In genomic region chr7:36604801-36605200, GRCh38 we compare ENCODE assay signal across 20 cellular contexts.
DNase-seq lines count a peak whose midpoint lies in the region; ATAC-seq, FAIRE-seq and TF ChIP-seq lines count a peak whose summit lies in the region.
"Had no signal": no experiment of that assay in that cellular context is flagged by ENCODE, and none has a peak within 500 bp of the region (broad histone marks: within the 10 kb centered on the region; RNA-seq: fewer than 3 reads in every experiment).

No MANE protein-coding gene starts in this region.

- no peak for ATAC-seq in A549
- ATAC-seq in esophagus mucosa, result no peak

- H2BK120ac ChIP-seq in mesenchymal stem cell (ENCODE audit: low read depth, low read length), result no peak overlapping the region

- TF ChIP-seq EP300 in A549 (IDR thresholded peaks at IDR 0.05), result no peak

- H3K27me3 ChIP-seq in mesenchymal stem cell (ENCODE audit: control insufficient read depth in 1 of 2, insufficient read depth in 1 of 2, low read length in 2 of 2), result peaks cover 0 to 26% of the 10 kb centered on the region in 2 experiments
- H3K27me3 ChIP-seq in Caco-2 (replicated peaks; ENCODE audit: control insufficient read depth, insufficient read depth, low read length), result no peaks in the 10 kb centered on the region
- H3K27me3 ChIP-seq: BLaER1 treated with 17β-estradiol and CSF1 and Interleukin-3, amounts not matched to agents 10 nM and 100 nM had no signal

- TF ChIP-seq RAD21 in A549 (conservative IDR thresholded peaks at IDR 0.05 in 1 of 2, IDR thresholded peaks at IDR 0.05 in 1 of 2), result no peak

- no peak overlapping the region for H3K18ac ChIP-seq in mesenchymal stem cell (ENCODE audit: low read depth in 1 of 2, low read length in 2 of 2)

- no peaks in the 10 kb centered on the region for H3K9me3 Mint-ChIP-seq in Caco-2 (ENCODE audit: unreplicated experiment)

- TF ChIP-seq CTCF in A549 (IDR thresholded peaks at IDR 0.05), result no peak
- TF ChIP-seq CTCF in Caco-2 (IDR thresholded peaks at IDR 0.05; ENCODE audit: insufficient read depth in 1 of 2, low read depth in 1 of 2, low read length in 1 of 2, severe bottlenecking in 1 of 2, unreplicated experiment in 1 of 2), result no peak

- H3K9ac ChIP-seq in mesenchymal stem cell (ENCODE audit: low read length), result no peak overlapping the region
- H3K9ac ChIP-seq: BLaER1 treated with 17β-estradiol and CSF1 and Interleukin-3, amounts not matched to agents 10 nM and 100 nM; parathyroid adenoma had no signal

- H3K27ac ChIP-seq in A549 (no peak overlapping the region), mesenchymal stem cell (ENCODE audit: low read length, poor library complexity, severe bottlenecking) (no peak overlapping the region), substantia nigra (ENCODE audit: low read depth, low read length, poor library complexity, severe bottlenecking) (no peak overlapping the region)
- H3K27ac ChIP-seq: BLaER1 treated with 17β-estradiol and CSF1 and Interleukin-3, amounts not matched to agents 10 nM and 100 nM; parathyroid adenoma had no signal

- no peak for FAIRE-seq in A549 (lab: Jason Lieb, UNC)
- FAIRE-seq: A204.1 had no signal

- H3K9me3 ChIP-seq in A549 (no peaks in the 10 kb centered on the region), mesenchymal stem cell (ENCODE audit: control insufficient read depth, low read length) (no peaks in the 10 kb centered on the region), Caco-2 (no peaks in the 10 kb centered on the region)
- H3K9me3 ChIP-seq: BLaER1 treated with 17β-estradiol and CSF1 and Interleukin-3, amounts not matched to agents 10 nM and 100 nM had no signal

- CTCF ChIA-PET in A549 (lab: Yijun Ruan, JAX) (interaction anchor here (0.8 to 1.8 kb wide), 4 partner anchors 34 to 115 kb away, joined by 3 to 4 read pairs (median 4); no protein-coding TSS in a partner anchor), Caco-2 (lab: Charles Lee) (no interaction called here)

- peaks cover 3% of the 10 kb centered on the region for H3K27me3 Mint-ChIP-seq in Caco-2 (ENCODE audit: insufficient read depth, unreplicated experiment)

- no peak overlapping the region for H2BK12ac ChIP-seq in mesenchymal stem cell (ENCODE audit: low read length in 2 of 2)

- H2AFZ ChIP-seq in mesenchymal stem cell (ENCODE audit: low read depth, low read length), result no peak overlapping the region
- H2AFZ ChIP-seq: parathyroid adenoma had no signal

- no peak overlapping the region for H2AK5ac ChIP-seq in mesenchymal stem cell (ENCODE audit: low read length, severe bottlenecking)

- H3K36me3 Mint-ChIP-seq in Caco-2 (ENCODE audit: insufficient read depth, unreplicated experiment), result no peaks in the 10 kb centered on the region
- H3K36me3 Mint-ChIP-seq: naive B cell had no signal

- POLR2A ChIA-PET in A549 (lab: Yijun Ruan, JAX), result no interaction called here
- POLR2A ChIA-PET in Caco-2 (lab: Charles Lee), result no interaction called here

- no peak overlapping the region for H3K23ac ChIP-seq in mesenchymal stem cell (ENCODE audit: low read length in 2 of 2)

- H3K14ac ChIP-seq in mesenchymal stem cell (ENCODE audit: low read length in 2 of 2), result no peak overlapping the region

- WGBS in A549 (ENCODE audit: missing lambda C conversion rate), result 69% methylated on average over 3 of the region's 3 CpGs
- 68% methylated on average over 2 of the region's 3 CpGs for WGBS in mesenchymal stem cell

- peaks cover 6% of the 10 kb centered on the region for H3K4me1 Mint-ChIP-seq in Caco-2 (ENCODE audit: low read depth, unreplicated experiment)
- H3K4me1 Mint-ChIP-seq: naive B cell had no signal

- TF ChIP-seq POLR2A in A549 (IDR thresholded peaks at IDR 0.05; ENCODE audit: low read length), result no peak

- H3K4ac ChIP-seq in mesenchymal stem cell (ENCODE audit: low read depth in 1 of 2, low read length in 2 of 2), result no peak overlapping the region

- no peak for DNase-seq in A549 (ENCODE audit: low read depth in 1 of 2, low spot score in 1 of 2)
- DNase-seq in M059J (ENCODE audit: low read depth), result peak; percentile 48
- peak; percentile 59 for DNase-seq in cerebellar cortex (ENCODE audit: low spot score)
- DNase-seq in mesenchymal stem cell, result peak; percentile 5
- DNase-seq in Caco-2, result no peak
- DNase-seq in substantia nigra (lab: John Stamatoyannopoulos, UW), result no peak
- no peak for DNase-seq in NCI-H1417 (lab: John Stamatoyannopoulos, UW)
- DNase-seq: activated CD4-positive, alpha-beta T cell treated with anti-CD3 and anti-CD28 coated beads, Interleukin-2, amount 50 U/mL, for 1 hour; activated CD8-positive, alpha-beta memory T cell treated with anti-CD3 and anti-CD28 coated beads, Interleukin-2, amount 50 U/mL, for 4 hours; activated gamma-delta T cell; effector memory CD4-positive, alpha-beta T cell; MV-4-11; naive B cell; NCI-H2029; stimulated activated CD4-positive, alpha-beta T cell treated with anti-CD3 and anti-CD28 coated beads, Interleukin-2, amount 100 ng/mL, for 48 hours; T-helper 1 cell had no signal

- no peak overlapping the region for H3K27ac Mint-ChIP-seq in Caco-2 (ENCODE audit: unreplicated experiment)
- H3K27ac Mint-ChIP-seq: naive B cell had no signal

- intact Hi-C loops in Caco-2 (cut with micrococcal nuclease; ENCODE audit: unreplicated experiment), result no loop called here

- BruUV-seq in Caco-2 (replicated peaks; lab: Mats Ljungman, UMichigan), result no TSS peak

- no peak overlapping the region for H3K4me3 Mint-ChIP-seq in Caco-2 (ENCODE audit: unreplicated experiment)

- peaks cover 24% of the 10 kb centered on the region; the same call in 2 of the 3 replicates for H3K4me1 ChIP-seq in A549
- peaks cover 7% of the 10 kb centered on the region for H3K4me1 ChIP-seq in mesenchymal stem cell (ENCODE audit: control insufficient read depth, insufficient read depth, low read depth, low read length)
- H3K4me1 ChIP-seq in Caco-2, result no peaks in the 10 kb centered on the region
- H3K4me1 ChIP-seq: parathyroid adenoma had no signal

- H4K8ac ChIP-seq in mesenchymal stem cell (ENCODE audit: low read length), result no peak overlapping the region

- H3K36me3 ChIP-seq in mesenchymal stem cell (ENCODE audit: control insufficient read depth in 1 of 2, insufficient read depth in 2 of 2, low read depth in 1 of 2, low read length in 2 of 2) (no peaks in the 10 kb centered on the region), Caco-2 (ENCODE audit: control insufficient read depth, insufficient read depth, low read length) (no peaks in the 10 kb centered on the region)

- H3K4me2 ChIP-seq in A549 (peak overlapping the region; percentile 19; the same call in 1 of the 3 replicates), mesenchymal stem cell (ENCODE audit: low read length, poor library complexity, severe bottlenecking) (no peak overlapping the region)
- H3K4me2 ChIP-seq: BLaER1 treated with 17β-estradiol and CSF1 and Interleukin-3, amounts not matched to agents 10 nM and 100 nM had no signal

- no peaks in the 10 kb centered on the region for H3K79me1 ChIP-seq in mesenchymal stem cell (replicated peaks; ENCODE audit: low read length, poor library complexity, severe bottlenecking)

- H2BK5ac ChIP-seq in mesenchymal stem cell (ENCODE audit: low read depth, low read length, poor library complexity, severe bottlenecking), result no peak overlapping the region

- H4K91ac ChIP-seq in mesenchymal stem cell (ENCODE audit: low read length), result no peak overlapping the region

- no peak overlapping the region for H2BK15ac ChIP-seq in mesenchymal stem cell (ENCODE audit: low read depth, poor library complexity, severe bottlenecking)

- H3K4me3 ChIP-seq in A549 (no peak overlapping the region), mesenchymal stem cell (ENCODE audit: insufficient read depth in 1 of 2, low read depth in 1 of 2, low read length in 2 of 2) (no peak overlapping the region), Caco-2 (ENCODE audit: low read depth, low read length) (no peak overlapping the region)
- H3K4me3 ChIP-seq: BLaER1 treated with 17β-estradiol and CSF1 and Interleukin-3, amounts not matched to agents 10 nM and 100 nM had no signal

TF ChIP-seq in A549, 52 proteins besides CTCF, POLR2A, EP300 and RAD21:
- TF ChIP-seq MAFK (IDR thresholded peaks at IDR 0.05; ENCODE audit: partially characterized antibody) (no peak), GATA3 (IDR thresholded peaks at IDR 0.05; ENCODE audit: borderline replicate concordance) (no peak), ZC3H11A (IDR thresholded peaks at IDR 0.05) (no peak), PHF8 (IDR thresholded peaks at IDR 0.05; ENCODE audit: borderline replicate concordance, low read depth) (no peak), FOSB (CRISPR knock-in tag; IDR thresholded peaks at IDR 0.05) (no peak), TFCP2L1 (CRISPR knock-in tag; IDR thresholded peaks at IDR 0.05) (no peak), CEBPB (IDR thresholded peaks at IDR 0.05) (no peak), RFX5 (IDR thresholded peaks at IDR 0.05) (no peak), RNF2 (IDR thresholded peaks at IDR 0.05; ENCODE audit: borderline replicate concordance, low read depth) (no peak), ZSCAN20 (CRISPR knock-in tag; IDR thresholded peaks at IDR 0.05) (no peak), ESRRA (IDR thresholded peaks at IDR 0.05; ENCODE audit: borderline replicate concordance, low read length) (no peak), MYC (IDR thresholded peaks at IDR 0.05; ENCODE audit: borderline replicate concordance, low read length) (no peak), MAX (IDR thresholded peaks at IDR 0.05) (no peak), RARB (CRISPR knock-in tag; IDR thresholded peaks at IDR 0.05) (no peak), CHD2 (IDR thresholded peaks at IDR 0.05; ENCODE audit: low read length, partially characterized antibody) (no peak), NR3C1 (IDR thresholded peaks at IDR 0.05) (no peak), CHD4 (IDR thresholded peaks at IDR 0.05; ENCODE audit: borderline replicate concordance) (no peak), ZNF302 (CRISPR knock-in tag; IDR thresholded peaks at IDR 0.05) (no peak), CBX8 (IDR thresholded peaks at IDR 0.05) (no peak)

Comparison
In these comparisons a context has a peak if more than half of its experiments do, and no peak if none do; other contexts are left out.
1. DNase-seq: peak in M059J (single experiment), cerebellar cortex (single experiment) and mesenchymal stem cell (single experiment); none in A549 (0 of 2), Caco-2 (0 of 2), substantia nigra (0 of 49) and NCI-H1417 (0 of 3).